ENCODE assay signal across 1 cellular context in the genomic region with DNA sequence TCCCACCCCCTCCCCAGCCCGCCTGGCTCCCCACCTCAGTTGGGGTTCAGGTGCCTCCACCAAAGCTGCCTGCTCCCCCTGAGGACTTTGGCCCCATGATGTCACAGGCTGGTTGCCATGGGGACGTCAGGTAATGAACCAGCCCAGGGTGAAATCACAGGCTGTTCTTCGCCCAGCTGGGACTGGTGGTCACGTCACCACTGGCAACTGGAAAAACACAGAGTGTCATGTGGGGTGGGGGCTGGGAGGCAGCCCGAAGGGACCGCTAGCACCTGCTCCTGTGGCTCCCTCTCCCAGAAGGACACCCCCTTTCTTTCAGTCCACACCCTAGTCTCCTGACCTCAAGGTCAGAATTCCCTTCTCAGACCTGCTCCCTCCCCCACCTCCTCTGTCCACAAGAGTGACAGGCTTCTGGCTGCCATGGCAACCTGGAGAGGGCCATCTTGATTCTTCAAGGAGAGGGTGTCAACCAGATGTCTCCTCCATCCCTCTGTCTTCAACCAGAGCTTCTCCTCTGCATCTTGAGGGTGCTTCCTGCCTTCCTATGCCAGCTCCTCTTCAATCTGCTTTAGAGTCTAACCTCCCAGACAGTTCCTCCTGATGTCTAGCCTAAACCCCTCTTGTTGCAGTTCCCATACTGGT.
TF ChIP-seq lines count a peak whose summit lies in the region.

No MANE protein-coding gene starts in this region.

TF ChIP-seq in HEK293, 187 proteins besides CTCF, POLR2A, EP300 and RAD21 (continued from another document):
- TF ChIP-seq, protein P1, sequence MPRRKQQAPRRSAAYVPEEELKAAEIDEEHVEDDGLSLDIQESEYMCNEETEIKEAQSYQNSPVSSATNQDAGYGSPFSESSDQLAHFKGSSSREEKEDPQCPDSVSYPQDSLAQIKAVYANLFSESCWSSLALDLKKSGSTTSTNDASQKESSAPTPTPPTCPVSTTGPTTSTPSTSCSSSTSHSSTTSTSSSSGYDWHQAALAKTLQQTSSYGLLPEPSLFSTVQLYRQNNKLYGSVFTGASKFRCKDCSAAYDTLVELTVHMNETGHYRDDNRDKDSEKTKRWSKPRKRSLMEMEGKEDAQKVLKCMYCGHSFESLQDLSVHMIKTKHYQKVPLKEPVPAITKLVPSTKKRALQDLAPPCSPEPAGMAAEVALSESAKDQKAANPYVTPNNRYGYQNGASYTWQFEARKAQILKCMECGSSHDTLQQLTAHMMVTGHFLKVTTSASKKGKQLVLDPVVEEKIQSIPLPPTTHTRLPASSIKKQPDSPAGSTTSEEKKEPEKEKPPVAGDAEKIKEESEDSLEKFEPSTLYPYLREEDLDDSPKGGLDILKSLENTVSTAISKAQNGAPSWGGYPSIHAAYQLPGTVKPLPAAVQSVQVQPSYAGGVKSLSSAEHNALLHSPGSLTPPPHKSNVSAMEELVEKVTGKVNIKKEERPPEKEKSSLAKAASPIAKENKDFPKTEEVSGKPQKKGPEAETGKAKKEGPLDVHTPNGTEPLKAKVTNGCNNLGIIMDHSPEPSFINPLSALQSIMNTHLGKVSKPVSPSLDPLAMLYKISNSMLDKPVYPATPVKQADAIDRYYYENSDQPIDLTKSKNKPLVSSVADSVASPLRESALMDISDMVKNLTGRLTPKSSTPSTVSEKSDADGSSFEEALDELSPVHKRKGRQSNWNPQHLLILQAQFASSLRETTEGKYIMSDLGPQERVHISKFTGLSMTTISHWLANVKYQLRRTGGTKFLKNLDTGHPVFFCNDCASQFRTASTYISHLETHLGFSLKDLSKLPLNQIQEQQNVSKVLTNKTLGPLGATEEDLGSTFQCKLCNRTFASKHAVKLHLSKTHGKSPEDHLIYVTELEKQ (tag by site-specific recombination; IDR thresholded peaks at IDR 0.05; ENCODE audit: borderline replicate concordance) = peak; percentile 36; the same call in 1 of the 2 replicates
- TF ChIP-seq ZNF677 (tag by site-specific recombination; IDR thresholded peaks at IDR 0.05) (no peak), ZNF707 (tag by site-specific recombination; IDR thresholded peaks at IDR 0.05) (no peak), ZNF112 (tag by site-specific recombination; IDR thresholded peaks at IDR 0.05) (no peak), ZBTB8A (tag by site-specific recombination; IDR thresholded peaks at IDR 0.05) (no peak)
- TF ChIP-seq, protein P2, sequence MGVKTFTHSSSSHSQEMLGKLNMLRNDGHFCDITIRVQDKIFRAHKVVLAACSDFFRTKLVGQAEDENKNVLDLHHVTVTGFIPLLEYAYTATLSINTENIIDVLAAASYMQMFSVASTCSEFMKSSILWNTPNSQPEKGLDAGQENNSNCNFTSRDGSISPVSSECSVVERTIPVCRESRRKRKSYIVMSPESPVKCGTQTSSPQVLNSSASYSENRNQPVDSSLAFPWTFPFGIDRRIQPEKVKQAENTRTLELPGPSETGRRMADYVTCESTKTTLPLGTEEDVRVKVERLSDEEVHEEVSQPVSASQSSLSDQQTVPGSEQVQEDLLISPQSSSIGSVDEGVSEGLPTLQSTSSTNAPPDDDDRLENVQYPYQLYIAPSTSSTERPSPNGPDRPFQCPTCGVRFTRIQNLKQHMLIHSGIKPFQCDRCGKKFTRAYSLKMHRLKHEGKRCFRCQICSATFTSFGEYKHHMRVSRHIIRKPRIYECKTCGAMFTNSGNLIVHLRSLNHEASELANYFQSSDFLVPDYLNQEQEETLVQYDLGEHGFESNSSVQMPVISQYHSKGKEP (tag by site-specific recombination; IDR thresholded peaks at IDR 0.05) = no peak
